ENCODE assay signal across 16 cellular contexts in genomic region chr11:93005239-93005638, GRCh38. TPM values are rescaled to one million over a fixed set of nuclear protein-coding genes. Genes with fewer than 3 reads are reported as not detected.
DNase-seq lines count a peak whose midpoint lies in the region; ATAC-seq, FAIRE-seq and TF ChIP-seq lines count a peak whose summit lies in the region.
"Had no signal": no experiment of that assay in that cellular context is flagged by ENCODE, and none has a peak within 500 bp of the region (broad histone marks: within the 10 kb centered on the region; RNA-seq: fewer than 3 reads in every experiment).

No MANE protein-coding gene starts in this region.

- FAIRE-seq in frontal cortex (lab: Jason Lieb, UNC) = no peak

- H3K36me3 Mint-ChIP-seq in neural progenitor cell (peaks cover 3% of the 10 kb centered on the region), type B pancreatic cell (no peaks in the 10 kb centered on the region)

- H3K27me3 Mint-ChIP-seq in neural progenitor cell (ENCODE audit: insufficient read depth, low read depth) (no peaks in the 10 kb centered on the region), type B pancreatic cell (peaks cover 2% of the 10 kb centered on the region)

- no peaks in the 10 kb centered on the region for H3K79me2 ChIP-seq in neural progenitor cell (ENCODE audit: low read depth)

- TF ChIP-seq CTCF in epithelial cell of esophagus (IDR thresholded peaks at IDR 0.05; ENCODE audit: insufficient read depth, low read depth, low read length, missing control alignments) (no peak), neural progenitor cell (IDR thresholded peaks at IDR 0.05) (no peak), type B pancreatic cell (conservative IDR thresholded peaks at IDR 0.05) (no peak)

- H3K4me3 Mint-ChIP-seq in neural progenitor cell = no peak overlapping the region
- no peak overlapping the region for H3K4me3 Mint-ChIP-seq in type B pancreatic cell
- H3K4me3 Mint-ChIP-seq: activated T-helper 1 cell treated with anti-CD3 and anti-CD28 coated beads, Interleukin-12 subunit alpha, Interleukin-12 subunit beta, Interleukin-2, Interleukin-4 antibody, amounts not matched to agents 30 ng/mL and 10 ng/mL and 1 ng/mL, durations not matched to agents 14 hours and 24 hours and 36 hours had no signal

- no peaks in the 10 kb centered on the region for H3K36me3 ChIP-seq in neural progenitor cell
- H3K36me3 ChIP-seq: heart left ventricle, left lung had no signal

- no peaks in the 10 kb centered on the region for H3K4me1 ChIP-seq in neural progenitor cell
- H3K4me1 ChIP-seq: heart left ventricle, left lung had no signal

- no peaks in the 10 kb centered on the region for H3F3A ChIP-seq in neural progenitor cell (ENCODE audit: low read depth)

- peak overlapping the region; percentile 58 for H3K27ac Mint-ChIP-seq in neural progenitor cell
- no peak overlapping the region for H3K27ac Mint-ChIP-seq in type B pancreatic cell
- H3K27ac Mint-ChIP-seq: activated T-helper 1 cell treated with anti-CD3 and anti-CD28 coated beads, Interleukin-12 subunit alpha, Interleukin-12 subunit beta, Interleukin-2, Interleukin-4 antibody, amounts not matched to agents 30 ng/mL and 10 ng/mL and 1 ng/mL, durations not matched to agents 14 hours and 24 hours and 36 hours had no signal

- ATAC-seq in GM18517 (IDR thresholded peaks at IDR 0.05; ENCODE audit: unreplicated experiment) = no peak
- ATAC-seq: HCT116, heart left ventricle, left lung had no signal

- no peak overlapping the region for H3K4me2 ChIP-seq in neural progenitor cell

- H3K9me3 Mint-ChIP-seq in neural progenitor cell (peaks cover 17% of the 10 kb centered on the region), type B pancreatic cell (no peaks in the 10 kb centered on the region)
- H3K9me3 Mint-ChIP-seq: activated T-helper 1 cell treated with anti-CD3 and anti-CD28 coated beads, Interleukin-12 subunit alpha, Interleukin-12 subunit beta, Interleukin-2, Interleukin-4 antibody, amounts not matched to agents 30 ng/mL and 10 ng/mL and 1 ng/mL, durations not matched to agents 14 hours and 24 hours and 36 hours had no signal

- H3K27ac ChIP-seq in neural progenitor cell = no peak overlapping the region
- H3K27ac ChIP-seq: heart left ventricle, left lung had no signal

- DNase-seq in ELF-1 (ENCODE audit: low read depth, low spot score) (peak; percentile 8), NCI-H2196 (lab: John Stamatoyannopoulos, UW; ENCODE audit: unreplicated experiment) (peak; percentile 19), epithelial cell of esophagus (ENCODE audit: low read depth) (peak; percentile 93), neural progenitor cell (ENCODE audit: low spot score) (no peak), frontal cortex (ENCODE audit: low spot score in 2 of 2) (no peak), type B pancreatic cell (ENCODE audit: extremely low spot score, unreplicated experiment) (no peak), hypothalamus (lab: John Stamatoyannopoulos, UW) (no peak)
- DNase-seq: anterior cingulate cortex; effector CD8-positive, alpha-beta T cell; heart left ventricle; left lung; T-helper 9 cell had no signal

- no peaks in the 10 kb centered on the region for H3K27me3 ChIP-seq in neural progenitor cell
- H3K27me3 ChIP-seq: heart left ventricle, left lung had no signal

- peaks cover 14% of the 10 kb centered on the region for H3K4me1 Mint-ChIP-seq in neural progenitor cell
- peaks cover 8% of the 10 kb centered on the region for H3K4me1 Mint-ChIP-seq in type B pancreatic cell (ENCODE audit: unreplicated experiment)

- H3K9me3 ChIP-seq in neural progenitor cell (ENCODE audit: low read depth) = no peaks in the 10 kb centered on the region

- no peak overlapping the region for H3K9ac ChIP-seq in neural progenitor cell

- peak overlapping the region; percentile 27 for H2AFZ ChIP-seq in neural progenitor cell (replicated peaks)

- H4K20me1 ChIP-seq in neural progenitor cell (ENCODE audit: low read depth) = no peaks in the 10 kb centered on the region

- H3K4me3 ChIP-seq in epithelial cell of esophagus (ENCODE audit: low read length) = no peak overlapping the region
- no peak overlapping the region for H3K4me3 ChIP-seq in neural progenitor cell
- H3K4me3 ChIP-seq: heart left ventricle, left lung had no signal

RNA-seq across cellular contexts. Expression of gene MTNR1B, which starts 35.8 kb away (rescaled TPM):
- total RNA-seq in neural progenitor cell (ENCODE audit: low replicate concordance) = not detected in 2 replicates
- total RNA-seq in frontal cortex = not detected
- 0.40 TPM in 1 of 2 replicates, not detected in the other for total RNA-seq in type B pancreatic cell (ENCODE audit: low replicate concordance)
- total RNA-seq: activated T-helper 1 cell treated with anti-CD3 and anti-CD28 coated beads, Interleukin-12 subunit alpha, Interleukin-12 subunit beta, Interleukin-2, Interleukin-4 antibody, amounts not matched to agents 30 ng/mL and 10 ng/mL and 1 ng/mL, durations not matched to agents 14 hours and 24 hours and 36 hours; heart left ventricle; left lung; subcutaneous adipose tissue had no signal

Comparison
In these comparisons a context has a peak if more than half of its experiments do, and no peak if none do; other contexts are left out.
1. DNase-seq: peak in ELF-1 (single experiment), NCI-H2196 (single experiment) and epithelial cell of esophagus (single experiment); none in neural progenitor cell (single experiment), frontal cortex (0 of 2), type B pancreatic cell (single experiment) and hypothalamus (0 of 51).